Comparison of ENCODE assay signal across 1 cellular context in the genomic region with DNA sequence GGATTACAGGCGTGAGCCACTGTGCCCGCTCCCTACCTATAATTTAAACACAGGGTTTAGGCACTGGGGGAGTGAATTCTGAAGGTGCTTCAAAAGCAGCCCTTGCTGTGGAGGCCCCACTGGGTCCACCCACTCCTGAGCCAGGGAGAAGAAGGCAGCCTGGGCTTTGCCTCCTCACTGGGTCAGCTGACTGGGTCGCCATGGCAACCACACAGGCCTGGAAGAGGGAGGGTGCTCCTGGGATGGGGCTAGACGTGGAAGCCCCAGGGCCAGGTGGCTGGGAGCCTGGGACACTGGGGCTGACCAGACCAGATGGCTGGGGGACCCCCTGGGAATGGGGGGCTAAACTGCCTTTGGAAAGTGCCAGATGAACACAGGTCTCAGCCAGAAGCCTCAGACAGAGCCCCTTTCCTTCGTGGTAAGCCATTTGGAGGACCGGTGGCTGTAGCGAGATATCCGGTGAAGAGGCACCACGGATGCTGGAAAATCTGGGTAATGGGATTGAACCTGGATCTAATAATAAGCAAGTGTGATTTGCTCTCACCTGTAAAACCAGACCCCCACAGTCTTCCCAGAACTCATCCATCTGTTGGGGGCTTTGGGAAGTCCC.
A peak's percentile ranks its signal among the peaks of the same experiment; 100 is the strongest.
TF ChIP-seq lines count a peak whose summit lies in the region.

No MANE protein-coding gene starts in this region.

TF ChIP-seq in GM12878, 131 proteins besides CTCF, POLR2A, EP300 and RAD21 (continued from another document):
- TF ChIP-seq ATF7 (IDR thresholded peaks at IDR 0.05; ENCODE audit: low read depth) (no peak), TCF12 (IDR thresholded peaks at IDR 0.05; ENCODE audit: low read depth, low read length) (no peak), HDGF (IDR thresholded peaks at IDR 0.05) (no peak)
- TF ChIP-seq, protein P1, sequence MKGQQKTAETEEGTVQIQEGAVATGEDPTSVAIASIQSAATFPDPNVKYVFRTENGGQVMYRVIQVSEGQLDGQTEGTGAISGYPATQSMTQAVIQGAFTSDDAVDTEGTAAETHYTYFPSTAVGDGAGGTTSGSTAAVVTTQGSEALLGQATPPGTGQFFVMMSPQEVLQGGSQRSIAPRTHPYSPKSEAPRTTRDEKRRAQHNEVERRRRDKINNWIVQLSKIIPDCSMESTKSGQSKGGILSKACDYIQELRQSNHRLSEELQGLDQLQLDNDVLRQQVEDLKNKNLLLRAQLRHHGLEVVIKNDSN (IDR thresholded peaks at IDR 0.05; ENCODE audit: borderline replicate concordance, extremely low read length, insufficient read depth, low read depth, low read length), result peak; percentile 30
- TF ChIP-seq, protein P2, sequence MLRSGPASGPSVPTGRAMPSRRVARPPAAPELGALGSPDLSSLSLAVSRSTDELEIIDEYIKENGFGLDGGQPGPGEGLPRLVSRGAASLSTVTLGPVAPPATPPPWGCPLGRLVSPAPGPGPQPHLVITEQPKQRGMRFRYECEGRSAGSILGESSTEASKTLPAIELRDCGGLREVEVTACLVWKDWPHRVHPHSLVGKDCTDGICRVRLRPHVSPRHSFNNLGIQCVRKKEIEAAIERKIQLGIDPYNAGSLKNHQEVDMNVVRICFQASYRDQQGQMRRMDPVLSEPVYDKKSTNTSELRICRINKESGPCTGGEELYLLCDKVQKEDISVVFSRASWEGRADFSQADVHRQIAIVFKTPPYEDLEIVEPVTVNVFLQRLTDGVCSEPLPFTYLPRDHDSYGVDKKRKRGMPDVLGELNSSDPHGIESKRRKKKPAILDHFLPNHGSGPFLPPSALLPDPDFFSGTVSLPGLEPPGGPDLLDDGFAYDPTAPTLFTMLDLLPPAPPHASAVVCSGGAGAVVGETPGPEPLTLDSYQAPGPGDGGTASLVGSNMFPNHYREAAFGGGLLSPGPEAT (IDR thresholded peaks at IDR 0.05; ENCODE audit: low read depth), result no peak
- TF ChIP-seq, protein P3, sequence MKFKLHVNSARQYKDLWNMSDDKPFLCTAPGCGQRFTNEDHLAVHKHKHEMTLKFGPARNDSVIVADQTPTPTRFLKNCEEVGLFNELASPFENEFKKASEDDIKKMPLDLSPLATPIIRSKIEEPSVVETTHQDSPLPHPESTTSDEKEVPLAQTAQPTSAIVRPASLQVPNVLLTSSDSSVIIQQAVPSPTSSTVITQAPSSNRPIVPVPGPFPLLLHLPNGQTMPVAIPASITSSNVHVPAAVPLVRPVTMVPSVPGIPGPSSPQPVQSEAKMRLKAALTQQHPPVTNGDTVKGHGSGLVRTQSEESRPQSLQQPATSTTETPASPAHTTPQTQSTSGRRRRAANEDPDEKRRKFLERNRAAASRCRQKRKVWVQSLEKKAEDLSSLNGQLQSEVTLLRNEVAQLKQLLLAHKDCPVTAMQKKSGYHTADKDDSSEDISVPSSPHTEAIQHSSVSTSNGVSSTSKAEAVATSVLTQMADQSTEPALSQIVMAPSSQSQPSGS (IDR thresholded peaks at IDR 0.05; ENCODE audit: low read length), result no peak
